ENCODE assay signal across 11 cellular contexts in the genomic region with DNA sequence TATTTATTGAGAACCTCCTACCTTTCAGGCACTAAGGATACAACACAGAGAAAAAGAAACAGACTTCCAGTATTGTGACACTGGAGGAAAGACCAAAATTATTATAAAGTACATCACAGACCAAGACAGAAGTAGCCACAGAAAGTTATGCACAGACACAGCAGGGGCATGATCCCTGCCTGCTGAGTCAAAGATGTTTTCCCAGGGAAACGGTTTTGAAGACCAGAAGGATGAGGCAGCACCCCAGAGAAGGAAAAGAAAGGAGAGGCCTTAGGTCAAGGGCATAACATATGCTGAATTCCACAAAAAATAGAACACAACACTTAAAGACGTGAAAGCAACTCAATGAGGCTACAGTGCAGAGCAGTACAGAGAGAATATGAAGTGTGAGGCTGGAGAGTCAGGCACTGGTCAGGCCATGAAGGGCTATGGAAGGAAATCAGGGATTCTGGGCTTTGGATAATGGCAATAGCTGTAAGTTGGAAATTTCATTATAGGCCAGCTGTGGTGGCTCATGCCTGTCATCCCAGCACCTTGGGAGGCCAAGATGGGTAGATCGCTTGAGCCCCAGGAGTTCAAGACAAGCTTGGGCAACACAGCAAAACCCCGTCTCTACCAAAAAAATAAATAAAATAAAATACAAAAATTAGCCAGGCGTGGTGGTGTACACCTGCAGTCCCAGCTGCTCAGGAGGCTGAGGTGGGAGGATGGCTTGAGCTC. TPM values are rescaled to one million over a fixed set of nuclear protein-coding genes. Genes with fewer than 3 reads are reported as not detected.
A peak's percentile ranks its signal among the peaks of the same experiment; 100 is the strongest.
DNase-seq lines count a peak whose midpoint lies in the region; ATAC-seq, FAIRE-seq and TF ChIP-seq lines count a peak whose summit lies in the region.
"Had no signal": no experiment of that assay in that cellular context is flagged by ENCODE, and none has a peak within 500 bp of the region (broad histone marks: within the 10 kb centered on the region; RNA-seq: fewer than 3 reads in every experiment).

No MANE protein-coding gene starts in this region.

- no peak overlapping the region for H3K4me2 ChIP-seq in neural progenitor cell

- peak; percentile 82 for DNase-seq in EH (ENCODE audit: low read depth)
- peak; percentile 86 for DNase-seq in LHCN-M2 (ENCODE audit: low read depth)
- no peak for DNase-seq in chondrocyte (ENCODE audit: low spot score)
- DNase-seq in neural progenitor cell (ENCODE audit: low spot score), result no peak
- no peak for DNase-seq in D721Med (ENCODE audit: insufficient read length, low spot score)
- DNase-seq: NCI-H1092 had no signal

- peak overlapping the region; percentile 29 for H3K4me3 Mint-ChIP-seq in chondrocyte (ENCODE audit: unreplicated experiment)
- H3K4me3 Mint-ChIP-seq in neural progenitor cell, result peak overlapping the region; percentile 6

- peaks cover 73% of the 10 kb centered on the region for H3K4me1 Mint-ChIP-seq in chondrocyte (ENCODE audit: low read depth)
- peaks cover 39% of the 10 kb centered on the region for H3K4me1 Mint-ChIP-seq in neural progenitor cell

- H4K20me1 ChIP-seq in neural progenitor cell (ENCODE audit: low read depth), result peaks cover 93% of the 10 kb centered on the region

- H3K79me2 ChIP-seq in neural progenitor cell (ENCODE audit: low read depth), result peaks cover 100% of the 10 kb centered on the region

- H3K9ac ChIP-seq in neural progenitor cell, result no peak overlapping the region

- H3K36me3 Mint-ChIP-seq in chondrocyte (ENCODE audit: low read depth) (no peaks in the 10 kb centered on the region), neural progenitor cell (peaks cover 5% of the 10 kb centered on the region)

- H3K27me3 Mint-ChIP-seq in chondrocyte (ENCODE audit: low read depth) (no peaks in the 10 kb centered on the region), neural progenitor cell (ENCODE audit: insufficient read depth, low read depth) (no peaks in the 10 kb centered on the region)

- H3K4me3 ChIP-seq in neural progenitor cell, result no peak overlapping the region

- no peaks in the 10 kb centered on the region for H3K4me1 ChIP-seq in neural progenitor cell

- ATAC-seq in HG02884 (IDR thresholded peaks at IDR 0.05; ENCODE audit: unreplicated experiment), result no peak
- no peak for ATAC-seq in GM18498 (IDR thresholded peaks at IDR 0.05; ENCODE audit: unreplicated experiment)
- ATAC-seq in GM19324 (IDR thresholded peaks at IDR 0.05; ENCODE audit: low FRiP score, unreplicated experiment), result no peak

- FAIRE-seq in D721Med (lab: Jason Lieb, UNC), result no peak
- FAIRE-seq: G401.6 had no signal

- H3K9me3 ChIP-seq in neural progenitor cell (ENCODE audit: low read depth), result no peaks in the 10 kb centered on the region

- H3K27ac Mint-ChIP-seq in chondrocyte (ENCODE audit: unreplicated experiment), result peak overlapping the region; percentile 89
- peak overlapping the region; percentile 64 for H3K27ac Mint-ChIP-seq in neural progenitor cell

- H3K36me3 ChIP-seq in neural progenitor cell, result no peaks in the 10 kb centered on the region

- TF ChIP-seq CTCF in chondrocyte (IDR thresholded peaks at IDR 0.05) (no peak), neural progenitor cell (IDR thresholded peaks at IDR 0.05) (no peak), D721Med (IDR thresholded peaks at IDR 0.05; ENCODE audit: insufficient read depth, missing control alignments) (no peak)

- no peaks in the 10 kb centered on the region for H3F3A ChIP-seq in neural progenitor cell (ENCODE audit: low read depth)

- H2AFZ ChIP-seq in neural progenitor cell (replicated peaks), result no peak overlapping the region

- H3K9me3 Mint-ChIP-seq in chondrocyte (ENCODE audit: low read depth) (no peaks in the 10 kb centered on the region), neural progenitor cell (no peaks in the 10 kb centered on the region)
- H3K9me3 Mint-ChIP-seq: neural crest cell had no signal

- no peaks in the 10 kb centered on the region for H3K27me3 ChIP-seq in neural progenitor cell

- H3K27ac ChIP-seq in neural progenitor cell, result no peak overlapping the region

RNA-seq across cellular contexts. Expression of gene ADAM17, which starts 8.2 kb away (rescaled TPM):
- total RNA-seq in LHCN-M2 (2014; rRNA removed), result 21.2 and 25.2 TPM in 2 replicates
- polyA plus RNA-seq in LHCN-M2 (2012), result 14.9 TPM
- 25.2 to 31.4 TPM (median 30.0 TPM) in 3 replicates for total RNA-seq in chondrocyte
- 49.7 and 72.1 TPM in 2 replicates for total RNA-seq in neural progenitor cell (ENCODE audit: low replicate concordance)

Comparison
In these comparisons a context has a peak if more than half of its experiments do, and no peak if none do; other contexts are left out.
1. DNase-seq: peak in EH (single experiment) and LHCN-M2 (single experiment); none in chondrocyte (single experiment), neural progenitor cell (single experiment) and D721Med (single experiment).